ENCODE assay signal across 8 cellular contexts in genomic region chr19:48962029-48962848, GRCh38. TPM values are rescaled to one million over a fixed set of nuclear protein-coding genes. Genes with fewer than 3 reads are reported as not detected.
A peak's percentile ranks its signal among the peaks of the same experiment; 100 is the strongest.
DNase-seq lines count a peak whose midpoint lies in the region; ATAC-seq and TF ChIP-seq lines count a peak whose summit lies in the region.

No MANE protein-coding gene starts in this region.

- H3K36me3 ChIP-seq in SU-DHL-6 (ENCODE audit: low read length) (no peaks in the 10 kb centered on the region), upper lobe of right lung (peaks cover 19% of the 10 kb centered on the region)

- H3K9me2 ChIP-seq in SU-DHL-6 (replicated peaks; ENCODE audit: insufficient read depth, low read length): no peaks in the 10 kb centered on the region

- peaks cover 89% of the 10 kb centered on the region for H3K36me3 Mint-ChIP-seq in dendritic cell treated with granulocyte-macrophage colony-stimulating factor and Interleukin-4, amounts not matched to agents 40 ng/mL and 50 ng/mL, for 4 days (ENCODE audit: low read depth)
- H3K36me3 Mint-ChIP-seq in mesothelial cell of epicardium: peaks cover 20% of the 10 kb centered on the region

- H3F3A ChIP-seq in SU-DHL-6 (ENCODE audit: insufficient read depth): peaks cover 44% of the 10 kb centered on the region

- H3K4me3 ChIP-seq in SU-DHL-6 (ENCODE audit: insufficient read depth, low read length, poor library complexity, severe bottlenecking): peak overlapping the region; percentile 35
- H3K4me3 ChIP-seq in upper lobe of right lung: peak overlapping the region; percentile 5

- H3K27me3 Mint-ChIP-seq in dendritic cell treated with granulocyte-macrophage colony-stimulating factor and Interleukin-4, amounts not matched to agents 40 ng/mL and 50 ng/mL, for 4 days: no peaks in the 10 kb centered on the region
- no peaks in the 10 kb centered on the region for H3K27me3 Mint-ChIP-seq in mesothelial cell of epicardium (ENCODE audit: low read depth)

- peaks cover 14% of the 10 kb centered on the region for H3K79me2 ChIP-seq in SU-DHL-6 (ENCODE audit: insufficient read depth, low read length)

- H3K4me1 ChIP-seq in upper lobe of right lung: peaks cover 31% of the 10 kb centered on the region

- intact Hi-C loops in dendritic cell treated with granulocyte-macrophage colony-stimulating factor and Interleukin-4, amounts not matched to agents 40 ng/mL and 50 ng/mL, for 4 days (cut with micrococcal nuclease): no loop called here
- intact Hi-C loops in upper lobe of right lung (cut with DNase I): no loop called here

- H3K9me3 ChIP-seq in SU-DHL-6 (ENCODE audit: insufficient read depth, low read length) (no peaks in the 10 kb centered on the region), upper lobe of right lung (no peaks in the 10 kb centered on the region)

- H3K4me1 Mint-ChIP-seq in dendritic cell treated with granulocyte-macrophage colony-stimulating factor and Interleukin-4, amounts not matched to agents 40 ng/mL and 50 ng/mL, for 4 days (ENCODE audit: low read depth): peaks cover 69% of the 10 kb centered on the region
- peaks cover 43% of the 10 kb centered on the region for H3K4me1 Mint-ChIP-seq in mesothelial cell of epicardium

- H3K27me3 ChIP-seq in SU-DHL-6 (ENCODE audit: low read length) (no peaks in the 10 kb centered on the region), upper lobe of right lung (no peaks in the 10 kb centered on the region)

- H3K27ac ChIP-seq in SU-DHL-6 (ENCODE audit: low read depth, low read length): peak overlapping the region; percentile 91
- H3K27ac ChIP-seq in upper lobe of right lung: peak overlapping the region; percentile 95

- H2AFZ ChIP-seq in SU-DHL-6 (ENCODE audit: low read depth, low read length, severe bottlenecking): no peak overlapping the region

- peak overlapping the region; percentile 100 for H3K4me3 Mint-ChIP-seq in dendritic cell treated with granulocyte-macrophage colony-stimulating factor and Interleukin-4, amounts not matched to agents 40 ng/mL and 50 ng/mL, for 4 days
- no peak overlapping the region for H3K4me3 Mint-ChIP-seq in mesothelial cell of epicardium

- H3K9me3 Mint-ChIP-seq in dendritic cell treated with granulocyte-macrophage colony-stimulating factor and Interleukin-4, amounts not matched to agents 40 ng/mL and 50 ng/mL, for 4 days: no peaks in the 10 kb centered on the region
- no peaks in the 10 kb centered on the region for H3K9me3 Mint-ChIP-seq in mesothelial cell of epicardium

- H3K9ac ChIP-seq in SU-DHL-6 (ENCODE audit: low read length): peak overlapping the region; percentile 62

- peak; percentile 37 for DNase-seq in activated CD4-positive, alpha-beta T cell treated with anti-CD3 and anti-CD28 coated beads for 48 hours
- DNase-seq in activated CD4-positive, alpha-beta T cell treated with anti-CD3 and anti-CD28 coated beads, Interleukin-2, amount 50 U/mL, for 4 hours: no peak
- DNase-seq in HT1080 (ENCODE audit: low read depth) (peak; percentile 72), mesothelial cell of epicardium (ENCODE audit: low spot score in 2 of 2, unreplicated experiment in 2 of 2) (no peak), upper lobe of right lung (peak; percentile 93), occipital lobe (lab: John Stamatoyannopoulos, UW) (no peak)

- ATAC-seq in upper lobe of right lung: peak; percentile 71

- no peaks in the 10 kb centered on the region for H4K20me1 ChIP-seq in SU-DHL-6 (ENCODE audit: low read depth, low read length)

- H3K4me2 ChIP-seq in SU-DHL-6 (ENCODE audit: low read depth, low read length, poor library complexity, severe bottlenecking): peak overlapping the region; percentile 87

- no peak for TF ChIP-seq CTCF in SU-DHL-6 (IDR thresholded peaks at IDR 0.05; ENCODE audit: insufficient read depth, low read length, poor library complexity, severe bottlenecking)
- TF ChIP-seq CTCF in mesothelial cell of epicardium (IDR thresholded peaks at IDR 0.05; ENCODE audit: unreplicated experiment): no peak
- no peak for TF ChIP-seq CTCF in upper lobe of right lung (IDR thresholded peaks at IDR 0.05)

- H3K27ac Mint-ChIP-seq in dendritic cell treated with granulocyte-macrophage colony-stimulating factor and Interleukin-4, amounts not matched to agents 40 ng/mL and 50 ng/mL, for 4 days: peak overlapping the region; percentile 98
- H3K27ac Mint-ChIP-seq in mesothelial cell of epicardium: peak overlapping the region; percentile 100

RNA-seq across cellular contexts. Expression of gene FTL, which starts 2.9 kb away (rescaled TPM):
- total RNA-seq in HT1080 (2014; rRNA removed; shearing (Covaris generic)): 4,284 and 5,930 TPM in 2 replicates
- 2,981 and 3,580 TPM in 2 replicates for polyA plus RNA-seq in HT1080 (2015; cell fraction: cytosol; rRNA removed)
- polyA plus RNA-seq in HT1080 (2015; cell fraction: nucleus; rRNA removed): 518 and 527 TPM in 2 replicates
- total RNA-seq in mesothelial cell of epicardium (1,022 to 1,078 TPM (median 1,064 TPM) in 3 replicates), upper lobe of right lung (7,346 TPM), occipital lobe (677 TPM)

RNA-seq across cellular contexts. Expression of gene BAX, which starts 7.6 kb away (rescaled TPM):
- 198 and 273 TPM in 2 replicates for total RNA-seq in HT1080 (2014; rRNA removed; shearing (Covaris generic))
- 167 and 232 TPM in 2 replicates for polyA plus RNA-seq in HT1080 (2015; cell fraction: cytosol; rRNA removed)
- polyA plus RNA-seq in HT1080 (2015; cell fraction: nucleus; rRNA removed): 190 and 206 TPM in 2 replicates
- total RNA-seq in mesothelial cell of epicardium: 119 to 129 TPM (median 119 TPM) in 3 replicates
- 127 TPM for total RNA-seq in upper lobe of right lung
- total RNA-seq in occipital lobe: 12.5 TPM

RNA-seq across cellular contexts. Expression of gene DHDH, which starts 28.7 kb away (rescaled TPM):
- total RNA-seq in HT1080 (2014; rRNA removed; shearing (Covaris generic)): 0.57 TPM in 1 of 2 replicates, not detected in the other
- polyA plus RNA-seq in HT1080 (2015; cell fraction: cytosol; rRNA removed): 0.52 TPM in 1 of 2 replicates, not detected in the other
- not detected in 2 replicates for polyA plus RNA-seq in HT1080 (2015; cell fraction: nucleus; rRNA removed)
- total RNA-seq in mesothelial cell of epicardium: 2.3 to 3.5 TPM (median 3.2 TPM) in 3 replicates
- 3.0 TPM for total RNA-seq in upper lobe of right lung
- not detected for total RNA-seq in occipital lobe

RNA-seq across cellular contexts. Expression of gene GYS1, which starts 30.9 kb away (rescaled TPM):
- total RNA-seq in HT1080 (2014; rRNA removed; shearing (Covaris generic)): 35.2 and 46.1 TPM in 2 replicates
- polyA plus RNA-seq in HT1080 (2015; cell fraction: cytosol; rRNA removed): 34.5 and 38.1 TPM in 2 replicates
- polyA plus RNA-seq in HT1080 (2015; cell fraction: nucleus; rRNA removed): 64.9 and 71.3 TPM in 2 replicates
- total RNA-seq in mesothelial cell of epicardium (53.6 to 60.5 TPM (median 58.8 TPM) in 3 replicates), upper lobe of right lung (35.1 TPM), occipital lobe (14.2 TPM)

RNA-seq across cellular contexts. Expression of gene RUVBL2, which starts 31.4 kb away (rescaled TPM):
- 498 and 522 TPM in 2 replicates for total RNA-seq in HT1080 (2014; rRNA removed; shearing (Covaris generic))
- 341 and 384 TPM in 2 replicates for polyA plus RNA-seq in HT1080 (2015; cell fraction: cytosol; rRNA removed)
- polyA plus RNA-seq in HT1080 (2015; cell fraction: nucleus; rRNA removed): 511 and 540 TPM in 2 replicates
- total RNA-seq in mesothelial cell of epicardium (62.2 to 67.5 TPM (median 64.2 TPM) in 3 replicates), upper lobe of right lung (37.6 TPM), occipital lobe (81.4 TPM)

Comparison
In these comparisons a context has a peak if more than half of its experiments do, and no peak if none do; other contexts are left out.
1. DNase-seq: peak in activated CD4-positive, alpha-beta T cell treated with anti-CD3 and anti-CD28 coated beads for 48 hours (single experiment), HT1080 (single experiment) and upper lobe of right lung (single experiment); none in activated CD4-positive, alpha-beta T cell treated with anti-CD3 and anti-CD28 coated beads, Interleukin-2, amount 50 U/mL, for 4 hours (0 of 2), mesothelial cell of epicardium (0 of 2) and occipital lobe (single experiment).